ENCODE assay signal across 1 cellular context in genomic region chr1:155006601-155007101, GRCh38.
TF ChIP-seq lines count a peak whose summit lies in the region.

No MANE protein-coding gene starts in this region.

TF ChIP-seq in WTC11, 78 proteins besides CTCF, POLR2A, EP300 and RAD21 (continued from another document):
- TF ChIP-seq ZNF281 (CRISPR knock-in tag; IDR thresholded peaks at IDR 0.05), result no peak
- no peak for TF ChIP-seq HMGXB4 (CRISPR knock-in tag; IDR thresholded peaks at IDR 0.05)
- TF ChIP-seq ZNF263 (CRISPR knock-in tag; IDR thresholded peaks at IDR 0.05; ENCODE audit: low read depth), result no peak
- TF ChIP-seq ZNF512 (CRISPR knock-in tag; IDR thresholded peaks at IDR 0.05; ENCODE audit: borderline replicate concordance), result no peak
- TF ChIP-seq TEAD4 (CRISPR knock-in tag; IDR thresholded peaks at IDR 0.05), result no peak
- no peak for TF ChIP-seq TP53 (CRISPR knock-in tag; IDR thresholded peaks at IDR 0.05)
- TF ChIP-seq ZNF232 (CRISPR knock-in tag; IDR thresholded peaks at IDR 0.05), result no peak
- TF ChIP-seq NFYB (CRISPR knock-in tag; conservative IDR thresholded peaks at IDR 0.05; ENCODE audit: low read depth), result no peak
- no peak for TF ChIP-seq FOXP1 (CRISPR knock-in tag; IDR thresholded peaks at IDR 0.05; ENCODE audit: borderline replicate concordance)
- no peak for TF ChIP-seq PREB (CRISPR knock-in tag; IDR thresholded peaks at IDR 0.05; ENCODE audit: borderline replicate concordance)
- no peak for TF ChIP-seq ZNF317 (CRISPR knock-in tag; IDR thresholded peaks at IDR 0.05; ENCODE audit: borderline replicate concordance, low read depth)
